Comparison of ENCODE assay signal across 8 cellular contexts in the genomic region with DNA sequence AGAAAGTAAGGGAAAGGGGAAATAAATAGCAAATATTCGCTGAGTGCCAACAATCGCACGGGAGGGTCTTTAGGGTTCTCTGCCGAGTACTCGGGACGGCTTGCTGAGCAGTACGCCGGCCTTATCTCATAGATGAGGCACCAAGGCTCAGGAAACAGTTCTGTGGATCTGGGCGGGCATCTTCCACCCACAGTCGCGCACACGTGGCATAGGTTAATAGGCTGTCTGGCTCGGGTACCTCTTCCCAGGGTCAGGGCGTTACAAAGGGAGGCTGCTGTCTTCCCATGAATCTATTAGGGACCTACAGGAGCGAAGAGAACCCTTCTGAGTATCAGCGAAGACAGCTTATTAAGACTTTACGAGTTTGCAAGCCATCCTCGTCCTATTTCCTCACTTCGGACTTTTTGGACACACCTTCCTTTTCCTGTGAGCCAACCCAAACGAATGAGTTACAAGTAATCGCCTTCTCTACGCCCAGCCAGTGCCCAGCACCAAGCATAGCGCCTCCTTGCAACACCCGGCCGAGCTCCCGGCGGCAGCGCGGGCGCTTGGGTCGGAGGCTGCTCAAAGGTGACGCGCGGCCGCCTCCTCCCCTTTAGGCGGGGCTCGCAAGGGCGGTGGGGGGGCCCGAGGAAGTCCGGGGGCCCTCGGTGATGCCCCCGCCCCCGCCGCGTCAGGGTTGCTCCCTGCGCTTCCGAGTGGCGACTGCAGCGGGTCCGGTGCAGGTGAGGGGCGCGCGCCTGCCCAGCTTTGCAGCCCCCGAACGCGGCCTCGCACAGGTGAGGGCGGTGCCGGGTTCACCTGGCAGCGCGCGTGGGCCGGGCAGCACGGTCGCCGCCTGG. TPM values are rescaled to one million over a fixed set of nuclear protein-coding genes. Genes with fewer than 3 reads are reported as not detected.
A peak's percentile ranks its signal among the peaks of the same experiment; 100 is the strongest.
DNase-seq lines count a peak whose midpoint lies in the region; ATAC-seq and TF ChIP-seq lines count a peak whose summit lies in the region.

A gene with protein sequence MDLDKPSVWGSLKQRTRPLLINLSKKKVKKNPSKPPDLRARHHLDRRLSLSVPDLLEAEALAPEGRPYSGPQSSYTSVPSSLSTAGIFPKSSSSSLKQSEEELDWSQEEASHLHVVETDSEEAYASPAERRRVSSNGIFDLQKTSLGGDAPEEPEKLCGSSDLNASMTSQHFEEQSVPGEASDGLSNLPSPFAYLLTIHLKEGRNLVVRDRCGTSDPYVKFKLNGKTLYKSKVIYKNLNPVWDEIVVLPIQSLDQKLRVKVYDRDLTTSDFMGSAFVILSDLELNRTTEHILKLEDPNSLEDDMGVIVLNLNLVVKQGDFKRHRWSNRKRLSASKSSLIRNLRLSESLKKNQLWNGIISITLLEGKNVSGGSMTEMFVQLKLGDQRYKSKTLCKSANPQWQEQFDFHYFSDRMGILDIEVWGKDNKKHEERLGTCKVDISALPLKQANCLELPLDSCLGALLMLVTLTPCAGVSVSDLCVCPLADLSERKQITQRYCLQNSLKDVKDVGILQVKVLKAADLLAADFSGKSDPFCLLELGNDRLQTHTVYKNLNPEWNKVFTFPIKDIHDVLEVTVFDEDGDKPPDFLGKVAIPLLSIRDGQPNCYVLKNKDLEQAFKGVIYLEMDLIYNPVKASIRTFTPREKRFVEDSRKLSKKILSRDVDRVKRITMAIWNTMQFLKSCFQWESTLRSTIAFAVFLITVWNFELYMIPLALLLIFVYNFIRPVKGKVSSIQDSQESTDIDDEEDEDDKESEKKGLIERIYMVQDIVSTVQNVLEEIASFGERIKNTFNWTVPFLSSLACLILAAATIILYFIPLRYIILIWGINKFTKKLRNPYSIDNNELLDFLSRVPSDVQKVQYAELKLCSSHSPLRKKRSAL (plus strand): TSS at position 676 of the 842 bp plus-strand sequence. CDS start 66,705 bp downstream, outside the sequence.

- no peaks in the 10 kb centered on the region for H3K9me3 Mint-ChIP-seq in naive thymus-derived CD4-positive, alpha-beta T cell
- no peaks in the 10 kb centered on the region for H3K9me3 Mint-ChIP-seq in stimulated activated naive CD8-positive, alpha-beta T cell treated with anti-CD3 and anti-CD28 coated beads, Interleukin-15, Interleukin-2, amounts not matched to agents 100 ng/mL and 50 ng/mL, for 24 hours

- H3K27me3 Mint-ChIP-seq in naive thymus-derived CD4-positive, alpha-beta T cell = peaks cover 0 to 2% (median 0%) of the 10 kb centered on the region in 5 donors
- H3K27me3 Mint-ChIP-seq in stimulated activated naive CD8-positive, alpha-beta T cell treated with anti-CD3 and anti-CD28 coated beads, Interleukin-15, Interleukin-2, amounts not matched to agents 100 ng/mL and 50 ng/mL, for 24 hours = no peaks in the 10 kb centered on the region

- H3K4me3 Mint-ChIP-seq in naive thymus-derived CD4-positive, alpha-beta T cell = peak within 1 kb of the TSS; percentile 88 to 97 (median 96)
- H3K4me3 Mint-ChIP-seq in stimulated activated naive CD8-positive, alpha-beta T cell treated with anti-CD3 and anti-CD28 coated beads, Interleukin-15, Interleukin-2, amounts not matched to agents 100 ng/mL and 50 ng/mL, for 24 hours = peak within 1 kb of the TSS; percentile 89

- POLR2A ChIA-PET in activated CD8-positive, alpha-beta memory T cell treated with anti-CD3 and anti-CD28 coated beads for 36 hours (lab: Charles Lee) = interaction anchor here (0.7 to 2.9 kb wide), 2 partner anchors 44 to 75 kb away, joined by 3 to 32 read pairs; no protein-coding TSS in a partner anchor
- POLR2A ChIA-PET in naive thymus-derived CD4-positive, alpha-beta T cell (lab: Charles Lee) = interaction anchor here (1.3 kb wide), 1 partner anchor 15 kb away, joined by 3 read pairs; no protein-coding TSS in a partner anchor

- H3K27me3 ChIP-seq in naive thymus-derived CD4-positive, alpha-beta T cell (ENCODE audit: control insufficient read depth in 2 of 2, insufficient read depth in 2 of 2, low read length in 2 of 2) = no peaks in the 10 kb centered on the region

- peak; percentile 62 for ATAC-seq in HG03097 (IDR thresholded peaks at IDR 0.05; ENCODE audit: low FRiP score, unreplicated experiment)
- ATAC-seq in naive thymus-derived CD4-positive, alpha-beta T cell = peak; percentile 91

- DNase-seq in NCI-H2107 treated with DMSO at 0.1 percent for 48 hours (lab: John Stamatoyannopoulos, UW; ENCODE audit: unreplicated experiment) (peak; percentile 31), NCI-H2107 (lab: John Stamatoyannopoulos, UW) (no peak), NCI-H748 (lab: John Stamatoyannopoulos, UW; ENCODE audit: unreplicated experiment) (peak; percentile 84), erythroblast (lab: John Stamatoyannopoulos, UW) (peak; percentile 93)
- DNase-seq in naive thymus-derived CD4-positive, alpha-beta T cell = peak; percentile 64 to 88 (median 73)

- no peaks in the 10 kb centered on the region for H3K36me3 ChIP-seq in naive thymus-derived CD4-positive, alpha-beta T cell (ENCODE audit: control insufficient read depth in 2 of 3, insufficient read depth in 3 of 3, low read length in 3 of 3)

- CTCF ChIA-PET in activated CD8-positive, alpha-beta memory T cell treated with anti-CD3 and anti-CD28 coated beads for 36 hours (lab: Charles Lee) = interaction anchor here (0.7 to 4.0 kb wide), 8 partner anchors 18 to 93 kb away, joined by 3 to 28 read pairs (median 4); no protein-coding TSS in a partner anchor
- CTCF ChIA-PET in naive thymus-derived CD4-positive, alpha-beta T cell (lab: Charles Lee) = interaction anchor here (0.7 to 2.1 kb wide), 2 partner anchors 92 to 242 kb away, joined by 3 to 9 read pairs; no protein-coding TSS in a partner anchor

- intact Hi-C loops in naive thymus-derived CD4-positive, alpha-beta T cell (cut with micrococcal nuclease) = loop anchor here (1.0 to 10.0 kb wide), 5 partner anchors 57 to 354 kb away; no protein-coding TSS in a partner anchor

- peak within 1 kb of the TSS; percentile 72 for H3K27ac ChIP-seq in naive thymus-derived CD4-positive, alpha-beta T cell (ENCODE audit: low read depth, low read length)

- TF ChIP-seq POLR2A in erythroblast (IDR thresholded peaks at IDR 0.05; ENCODE audit: low read length) = peak; percentile 98

- H3K4me1 Mint-ChIP-seq in naive thymus-derived CD4-positive, alpha-beta T cell = peaks cover 33 to 79% (median 52%) of the 10 kb centered on the region in 7 donors
- peaks cover 72% of the 10 kb centered on the region for H3K4me1 Mint-ChIP-seq in stimulated activated naive CD8-positive, alpha-beta T cell treated with anti-CD3 and anti-CD28 coated beads, Interleukin-15, Interleukin-2, amounts not matched to agents 100 ng/mL and 50 ng/mL, for 24 hours (ENCODE audit: low read depth)

- H3K27ac Mint-ChIP-seq in naive thymus-derived CD4-positive, alpha-beta T cell = peak within 1 kb of the TSS; percentile 69 to 94 (median 90)
- peak within 1 kb of the TSS; percentile 97 for H3K27ac Mint-ChIP-seq in stimulated activated naive CD8-positive, alpha-beta T cell treated with anti-CD3 and anti-CD28 coated beads, Interleukin-15, Interleukin-2, amounts not matched to agents 100 ng/mL and 50 ng/mL, for 24 hours

- no peaks in the 10 kb centered on the region for H3K9me3 ChIP-seq in naive thymus-derived CD4-positive, alpha-beta T cell (ENCODE audit: control insufficient read depth in 2 of 3, low read length in 3 of 3)

- peak within 1 kb of the TSS; percentile 73 for H3K4me3 ChIP-seq in naive thymus-derived CD4-positive, alpha-beta T cell (ENCODE audit: low read length)

- H3K36me3 Mint-ChIP-seq in naive thymus-derived CD4-positive, alpha-beta T cell = peaks cover 0 to 9% (median 0%) of the 10 kb centered on the region in 5 donors
- no peaks in the 10 kb centered on the region for H3K36me3 Mint-ChIP-seq in stimulated activated naive CD8-positive, alpha-beta T cell treated with anti-CD3 and anti-CD28 coated beads, Interleukin-15, Interleukin-2, amounts not matched to agents 100 ng/mL and 50 ng/mL, for 24 hours (ENCODE audit: low read depth)

- peaks cover 11 to 33% of the 10 kb centered on the region in 2 donors for H3K4me1 ChIP-seq in naive thymus-derived CD4-positive, alpha-beta T cell (ENCODE audit: control insufficient read depth in 2 of 2, insufficient read depth in 2 of 2, low read length in 2 of 2)

RNA-seq across cellular contexts. Expression of the gene that starts here (rescaled TPM):
- 10 to 100 TPM; 19.9 to 23.4 TPM for total RNA-seq in activated CD8-positive, alpha-beta memory T cell treated with anti-CD3 and anti-CD28 coated beads for 36 hours
- 10 to 100 TPM; 13.8 to 44.5 (median 17.8) TPM for total RNA-seq in naive thymus-derived CD4-positive, alpha-beta T cell
- 1 to 10 TPM; 1.9 to 4.8 TPM for polyA plus RNA-seq in naive thymus-derived CD4-positive, alpha-beta T cell
